Comparison of ENCODE assay signal across 1 cellular context in the genomic region with DNA sequence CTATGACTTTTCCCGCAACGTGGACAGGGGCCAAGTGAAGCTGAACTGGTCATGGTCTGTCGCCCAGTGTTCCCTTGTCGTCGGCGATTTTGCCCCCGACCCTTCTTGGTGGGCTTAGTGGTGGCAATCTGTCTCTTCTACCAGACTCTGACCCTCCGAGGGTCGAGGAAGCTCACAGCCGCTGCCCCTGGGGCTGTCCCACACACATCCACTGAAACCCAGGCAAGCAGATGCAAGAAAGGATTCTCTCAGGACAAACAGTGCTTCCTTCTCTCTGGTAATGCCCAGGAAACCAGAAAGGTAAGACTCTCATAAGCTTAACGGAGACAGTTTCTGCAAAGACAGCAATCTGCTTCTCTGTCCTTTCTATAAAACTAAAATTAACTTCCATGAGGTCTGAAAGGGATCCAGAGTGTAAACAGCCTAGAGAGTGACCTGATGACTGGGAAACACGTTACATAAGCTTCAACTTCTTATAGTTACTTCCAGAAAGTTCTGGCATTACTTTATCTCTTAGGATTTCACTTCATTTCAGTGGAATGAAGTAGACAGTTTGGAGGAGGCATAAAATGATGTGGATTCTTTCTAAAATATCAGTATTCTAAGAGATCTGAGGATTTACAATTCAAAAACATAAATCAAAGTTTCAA.
TF ChIP-seq lines count a peak whose summit lies in the region.

No MANE protein-coding gene starts in this region.

TF ChIP-seq in H1, 55 proteins besides CTCF, POLR2A, EP300 and RAD21 (continued from another document):
- TF ChIP-seq, protein P1, sequence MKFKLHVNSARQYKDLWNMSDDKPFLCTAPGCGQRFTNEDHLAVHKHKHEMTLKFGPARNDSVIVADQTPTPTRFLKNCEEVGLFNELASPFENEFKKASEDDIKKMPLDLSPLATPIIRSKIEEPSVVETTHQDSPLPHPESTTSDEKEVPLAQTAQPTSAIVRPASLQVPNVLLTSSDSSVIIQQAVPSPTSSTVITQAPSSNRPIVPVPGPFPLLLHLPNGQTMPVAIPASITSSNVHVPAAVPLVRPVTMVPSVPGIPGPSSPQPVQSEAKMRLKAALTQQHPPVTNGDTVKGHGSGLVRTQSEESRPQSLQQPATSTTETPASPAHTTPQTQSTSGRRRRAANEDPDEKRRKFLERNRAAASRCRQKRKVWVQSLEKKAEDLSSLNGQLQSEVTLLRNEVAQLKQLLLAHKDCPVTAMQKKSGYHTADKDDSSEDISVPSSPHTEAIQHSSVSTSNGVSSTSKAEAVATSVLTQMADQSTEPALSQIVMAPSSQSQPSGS (IDR thresholded peaks at IDR 0.05; ENCODE audit: low read length) = no peak
- no peak for TF ChIP-seq GABPA (IDR thresholded peaks at IDR 0.05; ENCODE audit: borderline replicate concordance, insufficient read depth, low read length)
- no peak for TF ChIP-seq CBX8 (IDR thresholded peaks at IDR 0.05; ENCODE audit: borderline replicate concordance, low read depth, low read length)
- no peak for TF ChIP-seq CTBP2 (IDR thresholded peaks at IDR 0.05; ENCODE audit: borderline replicate concordance, insufficient read depth, insufficient read length, low read length)
- TF ChIP-seq SIN3A (conservative IDR thresholded peaks at IDR 0.05 in 1 of 2, IDR thresholded peaks at IDR 0.05 in 1 of 2; ENCODE audit: low read depth in 1 of 2, low read length in 2 of 2) = no peak
- TF ChIP-seq KDM4A (IDR thresholded peaks at IDR 0.05; ENCODE audit: low read depth, low read length, severe bottlenecking) = no peak
- no peak for TF ChIP-seq TAF1 (IDR thresholded peaks at IDR 0.05; ENCODE audit: low read depth, low read length)
- no peak for TF ChIP-seq SP4 (IDR thresholded peaks at IDR 0.05; ENCODE audit: low read length)
- no peak for TF ChIP-seq BACH1 (IDR thresholded peaks at IDR 0.05; ENCODE audit: low read length)
- TF ChIP-seq PHF8 (conservative IDR thresholded peaks at IDR 0.05; ENCODE audit: low read depth, low read length) = no peak
- no peak for TF ChIP-seq FOSL1 (IDR thresholded peaks at IDR 0.05; ENCODE audit: insufficient read depth, low read depth, low read length)
- no peak for TF ChIP-seq RFX5 (IDR thresholded peaks at IDR 0.05; ENCODE audit: borderline replicate concordance, low read depth, low read length)
- no peak for TF ChIP-seq JUN (IDR thresholded peaks at IDR 0.05; ENCODE audit: low read depth, low read length)
- TF ChIP-seq KDM1A (IDR thresholded peaks at IDR 0.05; ENCODE audit: borderline replicate concordance, low read length) = no peak
TF ChIP-seq in H1: peak in this region for 0.
